Comparison of ENCODE assay signal across 10 cellular contexts in genomic region chr14:37598973-37599526, GRCh38. TPM values are rescaled to one million over a fixed set of nuclear protein-coding genes. Genes with fewer than 3 reads are reported as not detected.
DNase-seq lines count a peak whose midpoint lies in the region; ATAC-seq lines count a peak whose summit lies in the region.
"Had no signal": no experiment of that assay in that cellular context is flagged by ENCODE, and none has a peak within 500 bp of the region (broad histone marks: within the 10 kb centered on the region; RNA-seq: fewer than 3 reads in every experiment).

No MANE protein-coding gene starts in this region.

- peaks cover 11 to 31% of the 10 kb centered on the region in 2 donors for H3K27me3 ChIP-seq in naive thymus-derived CD4-positive, alpha-beta T cell (ENCODE audit: control insufficient read depth in 2 of 2, insufficient read depth in 2 of 2, low read length in 2 of 2)

- intact Hi-C loops in naive thymus-derived CD4-positive, alpha-beta T cell (cut with micrococcal nuclease), result loop anchor here in 1 of 2 donors (5.0 to 10.0 kb wide), 3 partner anchors 276 to 1077 kb away; partner anchors contain the start of genes NKX2-1 and PAX9

- H3K9me3 Mint-ChIP-seq in stimulated activated naive CD8-positive, alpha-beta T cell treated with anti-CD3 and anti-CD28 coated beads, Interleukin-15, amount 100 ng/mL, for 72 hours, result peaks cover 9 to 23% of the 10 kb centered on the region in 2 donors
- peaks cover 4 to 7% of the 10 kb centered on the region in 2 donors for H3K9me3 Mint-ChIP-seq in effector memory CD8-positive, alpha-beta T cell
- H3K9me3 Mint-ChIP-seq in naive thymus-derived CD4-positive, alpha-beta T cell, result peaks cover 0 to 53% (median 12%) of the 10 kb centered on the region in 11 donors
- H3K9me3 Mint-ChIP-seq in activated CD4-positive, alpha-beta memory T cell treated with anti-CD3 and anti-CD28 coated beads, Interleukin-2, amount 10 ng/mL, durations not matched to agents 7 days and 5 days, result peaks cover 6% of the 10 kb centered on the region

- peak overlapping the region in 1 of 2 donors; percentile 59 for H3K27ac Mint-ChIP-seq in stimulated activated naive CD8-positive, alpha-beta T cell treated with anti-CD3 and anti-CD28 coated beads, Interleukin-15, amount 100 ng/mL, for 72 hours
- H3K27ac Mint-ChIP-seq in effector memory CD8-positive, alpha-beta T cell, result no peak overlapping the region
- H3K27ac Mint-ChIP-seq in naive thymus-derived CD4-positive, alpha-beta T cell, result peak overlapping the region in 2 of 9 donors; percentile 14 to 75
- no peak overlapping the region for H3K27ac Mint-ChIP-seq in activated CD4-positive, alpha-beta memory T cell treated with anti-CD3 and anti-CD28 coated beads, Interleukin-2, amount 10 ng/mL, durations not matched to agents 7 days and 5 days
- H3K27ac Mint-ChIP-seq: CD4-positive, alpha-beta T cell had no signal

- H3K4me3 ChIP-seq in naive thymus-derived CD4-positive, alpha-beta T cell (ENCODE audit: low read length), result no peak overlapping the region

- CTCF ChIA-PET in naive thymus-derived CD4-positive, alpha-beta T cell (lab: Charles Lee), result no interaction called here
- CTCF ChIA-PET in activated CD4-positive, alpha-beta memory T cell treated with anti-CD3 and anti-CD28 coated beads, Interleukin-2, amount 10 ng/mL, durations not matched to agents 7 days and 5 days (lab: Charles Lee), result no interaction called here

- no peaks in the 10 kb centered on the region for H3K9me3 ChIP-seq in naive thymus-derived CD4-positive, alpha-beta T cell (ENCODE audit: control insufficient read depth in 2 of 3, low read length in 3 of 3)

- H3K36me3 Mint-ChIP-seq in effector memory CD8-positive, alpha-beta T cell (ENCODE audit: insufficient read depth), result no peaks in the 10 kb centered on the region
- peaks cover 0 to 8% (median 3%) of the 10 kb centered on the region in 5 donors for H3K36me3 Mint-ChIP-seq in naive thymus-derived CD4-positive, alpha-beta T cell
- H3K36me3 Mint-ChIP-seq in activated CD4-positive, alpha-beta memory T cell treated with anti-CD3 and anti-CD28 coated beads, Interleukin-2, amount 10 ng/mL, durations not matched to agents 7 days and 5 days (ENCODE audit: low read depth), result peaks cover 10% of the 10 kb centered on the region

- POLR2A ChIA-PET in naive thymus-derived CD4-positive, alpha-beta T cell (lab: Charles Lee), result no interaction called here
- POLR2A ChIA-PET in activated CD4-positive, alpha-beta memory T cell treated with anti-CD3 and anti-CD28 coated beads, Interleukin-2, amount 10 ng/mL, durations not matched to agents 7 days and 5 days (lab: Charles Lee), result no interaction called here

- no peak for ATAC-seq in stimulated activated naive CD8-positive, alpha-beta T cell treated with anti-CD3 and anti-CD28 coated beads, Interleukin-15, amount 100 ng/mL, for 72 hours
- no peak for ATAC-seq in stimulated activated naive CD8-positive, alpha-beta T cell treated with anti-CD3 and anti-CD28 coated beads, Interleukin-15, Interleukin-2, amounts not matched to agents 100 U/mL and 50 U/mL, for 24 hours
- ATAC-seq in effector memory CD8-positive, alpha-beta T cell (replicated peaks), result no peak
- no peak for ATAC-seq in naive thymus-derived CD4-positive, alpha-beta T cell
- no peak for ATAC-seq in GM21360 (IDR thresholded peaks at IDR 0.05; ENCODE audit: unreplicated experiment)

- no peak overlapping the region for H3K27ac ChIP-seq in naive thymus-derived CD4-positive, alpha-beta T cell (ENCODE audit: low read depth, low read length)

- DNase-seq in stimulated activated naive CD8-positive, alpha-beta T cell treated with anti-CD3 and anti-CD28 coated beads, Interleukin-15, amount 100 ng/mL, for 72 hours, result no peak
- DNase-seq in stimulated activated naive CD8-positive, alpha-beta T cell treated with anti-CD3 and anti-CD28 coated beads, Interleukin-15, Interleukin-2, amounts not matched to agents 100 U/mL and 50 U/mL, for 24 hours, result no peak
- no peak for DNase-seq in effector memory CD8-positive, alpha-beta T cell
- DNase-seq in naive thymus-derived CD4-positive, alpha-beta T cell, result no peak
- DNase-seq in HuH-7 (ENCODE audit: low spot score) (no peak), AG08396 (ENCODE audit: low spot score) (no peak)
- no peak for DNase-seq in activated CD4-positive, alpha-beta memory T cell treated with anti-CD3 and anti-CD28 coated beads, Interleukin-2, amount 10 ng/mL, durations not matched to agents 7 days and 5 days
- DNase-seq: CD4-positive, alpha-beta T cell; effector memory CD4-positive, alpha-beta T cell had no signal

- H3K4me3 Mint-ChIP-seq in stimulated activated naive CD8-positive, alpha-beta T cell treated with anti-CD3 and anti-CD28 coated beads, Interleukin-15, amount 100 ng/mL, for 72 hours, result peak overlapping the region; percentile 32 to 71
- peak overlapping the region; percentile 25 to 42 for H3K4me3 Mint-ChIP-seq in effector memory CD8-positive, alpha-beta T cell
- peak overlapping the region; percentile 2 to 82 (median 58) for H3K4me3 Mint-ChIP-seq in naive thymus-derived CD4-positive, alpha-beta T cell
- H3K4me3 Mint-ChIP-seq in activated CD4-positive, alpha-beta memory T cell treated with anti-CD3 and anti-CD28 coated beads, Interleukin-2, amount 10 ng/mL, durations not matched to agents 7 days and 5 days, result no peak overlapping the region
- H3K4me3 Mint-ChIP-seq: CD4-positive, alpha-beta T cell had no signal

- peaks cover 97% of the 10 kb centered on the region for H3K27me3 Mint-ChIP-seq in stimulated activated naive CD8-positive, alpha-beta T cell treated with anti-CD3 and anti-CD28 coated beads, Interleukin-15, amount 100 ng/mL, for 72 hours
- H3K27me3 Mint-ChIP-seq in effector memory CD8-positive, alpha-beta T cell, result peaks cover 49 to 86% of the 10 kb centered on the region in 2 donors
- peaks cover 71 to 80% (median 74%) of the 10 kb centered on the region in 5 donors for H3K27me3 Mint-ChIP-seq in naive thymus-derived CD4-positive, alpha-beta T cell
- H3K27me3 Mint-ChIP-seq in activated CD4-positive, alpha-beta memory T cell treated with anti-CD3 and anti-CD28 coated beads, Interleukin-2, amount 10 ng/mL, durations not matched to agents 7 days and 5 days, result peaks cover 67% of the 10 kb centered on the region

- no peaks in the 10 kb centered on the region for H3K4me1 ChIP-seq in naive thymus-derived CD4-positive, alpha-beta T cell (ENCODE audit: control insufficient read depth in 2 of 2, insufficient read depth in 2 of 2, low read length in 2 of 2)

- H3K4me1 Mint-ChIP-seq in stimulated activated naive CD8-positive, alpha-beta T cell treated with anti-CD3 and anti-CD28 coated beads, Interleukin-15, amount 100 ng/mL, for 72 hours, result peaks cover 47% of the 10 kb centered on the region
- H3K4me1 Mint-ChIP-seq in effector memory CD8-positive, alpha-beta T cell (ENCODE audit: low read depth in 2 of 2), result peaks cover 0 to 7% of the 10 kb centered on the region in 2 donors
- H3K4me1 Mint-ChIP-seq in naive thymus-derived CD4-positive, alpha-beta T cell, result peaks cover 6 to 50% (median 29%) of the 10 kb centered on the region in 7 donors
- H3K4me1 Mint-ChIP-seq in activated CD4-positive, alpha-beta memory T cell treated with anti-CD3 and anti-CD28 coated beads, Interleukin-2, amount 10 ng/mL, durations not matched to agents 7 days and 5 days, result peaks cover 14% of the 10 kb centered on the region

- H3K36me3 ChIP-seq in naive thymus-derived CD4-positive, alpha-beta T cell (ENCODE audit: control insufficient read depth in 2 of 3, insufficient read depth in 3 of 3, low read length in 3 of 3), result no peaks in the 10 kb centered on the region

RNA-seq across cellular contexts. Expression of gene TTC6, which starts 3.6 kb away (rescaled TPM):
- total RNA-seq in naive thymus-derived CD4-positive, alpha-beta T cell, result not detected
- polyA plus RNA-seq in naive thymus-derived CD4-positive, alpha-beta T cell, result not detected
- not detected for total RNA-seq in activated CD4-positive, alpha-beta memory T cell treated with anti-CD3 and anti-CD28 coated beads, Interleukin-2, amount 10 ng/mL, durations not matched to agents 7 days and 5 days
- total RNA-seq: CD4-positive, alpha-beta T cell had no signal

RNA-seq across cellular contexts. Expression of gene FOXA1, which starts 4.0 kb away (rescaled TPM):
- not detected for total RNA-seq in naive thymus-derived CD4-positive, alpha-beta T cell
- polyA plus RNA-seq in naive thymus-derived CD4-positive, alpha-beta T cell, result not detected
- not detected for total RNA-seq in activated CD4-positive, alpha-beta memory T cell treated with anti-CD3 and anti-CD28 coated beads, Interleukin-2, amount 10 ng/mL, durations not matched to agents 7 days and 5 days
- total RNA-seq: CD4-positive, alpha-beta T cell had no signal
